Comparison of ENCODE assay signal across 8 cellular contexts in genomic region chr3:51389423-51390183, GRCh38. TPM values are rescaled to one million over a fixed set of nuclear protein-coding genes. Genes with fewer than 3 reads are reported as not detected.
DNase-seq lines count a peak whose midpoint lies in the region; ATAC-seq and TF ChIP-seq lines count a peak whose summit lies in the region.

No MANE protein-coding gene starts in this region.

- ATAC-seq in GM19395 (IDR thresholded peaks at IDR 0.05; ENCODE audit: unreplicated experiment) (no peak), GM19351 (IDR thresholded peaks at IDR 0.05; ENCODE audit: unreplicated experiment) (no peak)

- no peak overlapping the region for H3K4me3 Mint-ChIP-seq in osteocyte (ENCODE audit: unreplicated experiment)

- H3K36me3 Mint-ChIP-seq in osteocyte (ENCODE audit: unreplicated experiment), result peaks cover 26% of the 10 kb centered on the region

- peak; percentile 82 for TF ChIP-seq CTCF in fibroblast of villous mesenchyme (IDR thresholded peaks at IDR 0.05; ENCODE audit: insufficient read depth, low read depth, low read length)
- peak; percentile 73 for TF ChIP-seq CTCF in osteocyte (IDR thresholded peaks at IDR 0.05)

- H3K4me3 ChIP-seq in fibroblast of villous mesenchyme (ENCODE audit: low read depth, low read length), result no peak overlapping the region

- H3K9me3 Mint-ChIP-seq in osteocyte (ENCODE audit: unreplicated experiment), result no peaks in the 10 kb centered on the region

- DNase-seq in NCI-H446 (lab: John Stamatoyannopoulos, UW), result peak; percentile 2 to 15
- DNase-seq in NCI-H446 treated with DMSO at 0.1 percent for 48 hours (lab: John Stamatoyannopoulos, UW), result no peak
- peak; percentile 24 for DNase-seq in NCI-H526 treated with DMSO at 0.1 percent for 48 hours (lab: John Stamatoyannopoulos, UW)
- DNase-seq in activated T-helper 9 cell treated with anti-CD3 and anti-CD28 coated beads, Interleukin-2, amount 50 U/mL, for 16 hours (ENCODE audit: low read depth), result peak; percentile 45
- DNase-seq in fibroblast of villous mesenchyme (ENCODE audit: low read depth), result peak; percentile 53
- peak; percentile 83 for DNase-seq in osteocyte (ENCODE audit: extremely low spot score, unreplicated experiment)

- H3K27me3 Mint-ChIP-seq in osteocyte (ENCODE audit: unreplicated experiment), result no peaks in the 10 kb centered on the region

- peak overlapping the region; percentile 54 for H3K27ac Mint-ChIP-seq in osteocyte (ENCODE audit: unreplicated experiment)

- peaks cover 53% of the 10 kb centered on the region for H3K4me1 Mint-ChIP-seq in osteocyte (ENCODE audit: unreplicated experiment)

RNA-seq across cellular contexts. Expression of gene RBM15B, which starts 1.5 kb away (rescaled TPM):
- total RNA-seq in fibroblast of villous mesenchyme (31.1 and 38.0 TPM in 2 replicates), osteocyte (50.3 and 53.7 TPM in 2 replicates)

RNA-seq across cellular contexts. Expression of gene MANF, which starts 4.5 kb away (rescaled TPM):
- total RNA-seq in fibroblast of villous mesenchyme (88.6 and 126 TPM in 2 replicates), osteocyte (94.1 and 94.8 TPM in 2 replicates)
